ENCODE assay signal across 22 cellular contexts in genomic region chr9:129796029-129796910, GRCh38. TPM values are rescaled to one million over a fixed set of nuclear protein-coding genes. Genes with fewer than 3 reads are reported as not detected.
"Had no signal": no experiment of that assay in that cellular context is flagged by ENCODE, and none has a peak within 500 bp of the region (broad histone marks: within the 10 kb centered on the region; RNA-seq: fewer than 3 reads in every experiment).

No MANE protein-coding gene starts in this region.

- H3K4me2 ChIP-seq: neural progenitor cell had no signal

- H2AFZ ChIP-seq: neural progenitor cell had no signal

- DNase-seq: activated CD4-positive, alpha-beta T cell treated with anti-CD3 and anti-CD28 coated beads for 48 hours; activated CD4-positive, alpha-beta T cell treated with anti-CD3 and anti-CD28 coated beads, Interleukin-2, amount 50 U/mL, for 48 hours; activated CD8-positive, alpha-beta memory T cell treated with anti-CD3 and anti-CD28 coated beads, Interleukin-2, amount 50 U/mL, for 4 hours; activated gamma-delta T cell; activated naive CD4-positive, alpha-beta T cell treated with anti-CD3 and anti-CD28 coated beads, Interleukin-2, amount 10 ng/mL, durations not matched to agents 7 days and 5 days; activated naive CD8-positive, alpha-beta T cell treated with anti-CD3 and anti-CD28 coated beads, Interleukin-2, amount 10 ng/mL, durations not matched to agents 7 days and 5 days; activated T-cell treated with anti-CD3 and anti-CD28 coated beads, Interleukin-2, amount 50 U/mL, for 1 hour; brain microvascular endothelial cell; dorsolateral prefrontal cortex; effector memory CD4-positive, alpha-beta T cell; left ventricle myocardium inferior; mesendoderm; natural killer cell; posterior cingulate gyrus; right cardiac atrium; spleen; stimulated activated naive CD4-positive, alpha-beta T cell had no signal

- H3K27ac ChIP-seq: brain microvascular endothelial cell, coronary artery, dorsolateral prefrontal cortex, left ventricle myocardium inferior, neural progenitor cell, spleen, tibial nerve had no signal

- H3K4me1 ChIP-seq: left ventricle myocardium inferior, neural progenitor cell, spleen, tibial nerve had no signal

- H3K27me3 ChIP-seq: dorsolateral prefrontal cortex, neural progenitor cell had no signal

- H3K9me3 ChIP-seq: left ventricle myocardium inferior, spleen, tibial nerve had no signal

- H3K9ac ChIP-seq: neural progenitor cell had no signal

- H3K36me3 ChIP-seq: brain microvascular endothelial cell, left ventricle myocardium inferior, neural progenitor cell, spleen, tibial nerve had no signal

- H3K4me3 ChIP-seq: coronary artery, dorsolateral prefrontal cortex, left ventricle myocardium inferior, lung, neural progenitor cell, spleen, tibial nerve had no signal

RNA-seq across cellular contexts. Expression of gene PTGES, which starts 43.4 kb away (rescaled TPM):
- total RNA-seq: activated CD8-positive, alpha-beta memory T cell treated with anti-CD3 and anti-CD28 coated beads for 36 hours; activated naive CD8-positive, alpha-beta T cell treated with anti-CD3 and anti-CD28 coated beads, Interleukin-2, amount 10 ng/mL, durations not matched to agents 7 days and 5 days had no signal
